1 cellular context compared by ENCODE assay signal in genomic region chr22:22032099-22032905, GRCh38.
TF ChIP-seq lines count a peak whose summit lies in the region.

No MANE protein-coding gene starts in this region.

TF ChIP-seq in K562, 482 proteins besides CTCF, POLR2A, EP300 and RAD21 (continued from another document and continues in another):
- TF ChIP-seq ATF4 (CRISPR knock-in tag; IDR thresholded peaks at IDR 0.05) = no peak
- no peak for TF ChIP-seq IRF1 (CRISPR knock-in tag; IDR thresholded peaks at IDR 0.05; ENCODE audit: borderline replicate concordance)
- no peak for TF ChIP-seq CREBBP (IDR thresholded peaks at IDR 0.05; ENCODE audit: low read depth, low read length)
- peak; percentile 41; the same call in 1 of the 2 replicates for TF ChIP-seq JUNB (CRISPR knock-in tag; conservative IDR thresholded peaks at IDR 0.05)
- 0 out of 2 replicates have a peak, but pooled peaks have one; percentile 6 for TF ChIP-seq ZBTB26 (CRISPR knock-in tag; IDR thresholded peaks at IDR 0.05)
- no peak for TF ChIP-seq MBD2 (IDR thresholded peaks at IDR 0.05; ENCODE audit: borderline replicate concordance, low read depth)
- TF ChIP-seq TFAP4 (CRISPR knock-in tag; IDR thresholded peaks at IDR 0.05; ENCODE audit: borderline replicate concordance) = 0 out of 2 replicates have a peak, but pooled peaks have one; percentile 14
- TF ChIP-seq ZMIZ1 (IDR thresholded peaks at IDR 0.05; ENCODE audit: low read depth in 2 of 2, low read length in 2 of 2) = no peak
- TF ChIP-seq PTBP1 (IDR thresholded peaks at IDR 0.05; ENCODE audit: low read depth, low read length) = no peak
- 0 out of 2 replicates have a peak, but pooled peaks have one; percentile 30 for TF ChIP-seq FOXP1 (CRISPR knock-in tag; IDR thresholded peaks at IDR 0.05)
- TF ChIP-seq SIX5 (IDR thresholded peaks at IDR 0.05; ENCODE audit: borderline replicate concordance in 1 of 2, insufficient read depth in 1 of 2, low read depth in 1 of 2, low read length in 2 of 2) = no peak
- TF ChIP-seq CTBP1 (IDR thresholded peaks at IDR 0.05; ENCODE audit: borderline replicate concordance) = no peak
- TF ChIP-seq COPS2 (conservative IDR thresholded peaks at IDR 0.05) = no peak
- no peak for TF ChIP-seq ERF (CRISPR knock-in tag; IDR thresholded peaks at IDR 0.05)
- no peak for TF ChIP-seq ZNF124 (CRISPR knock-in tag; IDR thresholded peaks at IDR 0.05)
- no peak for TF ChIP-seq NRF1 (conservative IDR thresholded peaks at IDR 0.05 in 1 of 2, IDR thresholded peaks at IDR 0.05 in 1 of 2)
- no peak for TF ChIP-seq ETS2 (tag; IDR thresholded peaks at IDR 0.05; ENCODE audit: borderline replicate concordance, poor library complexity, severe bottlenecking)
- TF ChIP-seq RBM25 (IDR thresholded peaks at IDR 0.05; ENCODE audit: low read depth, low read length, severe bottlenecking) = no peak
- no peak for TF ChIP-seq ZNF232 (CRISPR knock-in tag; IDR thresholded peaks at IDR 0.05)
- TF ChIP-seq ZNF592 (IDR thresholded peaks at IDR 0.05) = no peak
- no peak for TF ChIP-seq SRSF1 (IDR thresholded peaks at IDR 0.05; ENCODE audit: low read depth, low read length)
- TF ChIP-seq HIVEP1 (CRISPR knock-in tag; IDR thresholded peaks at IDR 0.05) = 0 out of 2 replicates have a peak, but pooled peaks have one; percentile 28
- TF ChIP-seq SUPT5H (IDR thresholded peaks at IDR 0.05) = no peak
- TF ChIP-seq CBFA2T3 (IDR thresholded peaks at IDR 0.05) = no peak
- TF ChIP-seq HDAC2 (IDR thresholded peaks at IDR 0.05) = no peak
- no peak for TF ChIP-seq ZNF174 (CRISPR knock-in tag; IDR thresholded peaks at IDR 0.05)
- TF ChIP-seq ZNF282 (CRISPR knock-in tag; IDR thresholded peaks at IDR 0.05) = 0 out of 2 replicates have a peak, but pooled peaks have one; percentile 16
- TF ChIP-seq CCAR2 (IDR thresholded peaks at IDR 0.05; ENCODE audit: low read depth, low read length) = no peak
- no peak for TF ChIP-seq MBD1 (CRISPR knock-in tag; IDR thresholded peaks at IDR 0.05)
- TF ChIP-seq ZNF696 (CRISPR knock-in tag; conservative IDR thresholded peaks at IDR 0.05) = no peak
- peak; percentile 35; the same call in 1 of the 2 replicates for TF ChIP-seq ARID4B (CRISPR knock-in tag; IDR thresholded peaks at IDR 0.05)
- peak; percentile 67; the same call in 1 of the 2 replicates for TF ChIP-seq MTF1 (CRISPR knock-in tag; IDR thresholded peaks at IDR 0.05; ENCODE audit: borderline replicate concordance)
- no peak for TF ChIP-seq ZNF134 (CRISPR knock-in tag; conservative IDR thresholded peaks at IDR 0.05)
- TF ChIP-seq SIN3A (IDR thresholded peaks at IDR 0.05; ENCODE audit: borderline replicate concordance in 2 of 2, control insufficient read depth in 1 of 2, low read depth in 2 of 2, low read length in 2 of 2) = no peak
- no peak for TF ChIP-seq NFRKB (IDR thresholded peaks at IDR 0.05; ENCODE audit: low read depth)
- no peak for TF ChIP-seq IRF2 (CRISPR knock-in tag; IDR thresholded peaks at IDR 0.05)
- TF ChIP-seq NR4A1 (CRISPR knock-in tag; IDR thresholded peaks at IDR 0.05) = 0 out of 2 replicates have a peak, but pooled peaks have one; percentile 27
- no peak for TF ChIP-seq NR4A1 (tag; IDR thresholded peaks at IDR 0.05)
- 0 out of 2 replicates have a peak, but pooled peaks have one; percentile 38 for TF ChIP-seq ZBTB9 (CRISPR knock-in tag; IDR thresholded peaks at IDR 0.05)
- TF ChIP-seq ELF1 (tag; IDR thresholded peaks at IDR 0.05) = no peak
- TF ChIP-seq RUNX1 (IDR thresholded peaks at IDR 0.05; ENCODE audit: low read depth) = no peak
- TF ChIP-seq SMARCB1 (IDR thresholded peaks at IDR 0.05; ENCODE audit: insufficient read length, low read depth) = no peak
- no peak for TF ChIP-seq ZNF764 (CRISPR knock-in tag; IDR thresholded peaks at IDR 0.05; ENCODE audit: low read depth)
